28 cellular contexts compared by ENCODE assay signal in the genomic region with DNA sequence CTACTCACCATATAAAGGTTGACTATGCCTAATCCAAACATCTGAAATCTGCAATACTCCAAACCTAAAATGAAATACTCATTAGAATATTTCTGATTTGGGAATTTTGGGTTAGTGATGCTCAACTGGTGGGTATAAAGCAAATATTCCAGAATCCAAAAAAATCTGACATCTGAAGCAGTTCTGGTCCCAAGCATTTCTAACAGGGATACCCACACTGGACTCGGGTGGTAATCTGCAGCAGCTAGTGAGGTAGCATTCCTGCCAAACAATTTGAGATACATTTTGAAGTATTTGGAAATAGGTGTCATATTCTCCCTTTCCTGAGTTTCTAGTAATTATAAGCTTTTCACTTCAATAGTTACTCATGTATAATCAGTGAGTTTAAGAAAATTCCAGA. TPM values are rescaled to one million over a fixed set of nuclear protein-coding genes. Genes with fewer than 3 reads are reported as not detected.
"Had no signal": no experiment of that assay in that cellular context is flagged by ENCODE, and none has a peak within 500 bp of the region (broad histone marks: within the 10 kb centered on the region; RNA-seq: fewer than 3 reads in every experiment).

No MANE protein-coding gene starts in this region.

- H3K36me3 Mint-ChIP-seq: IgD-negative memory B cell had no signal

- H3K36me3 ChIP-seq: Peyer's patch, SJCRH30 had no signal

- DNase-seq: Kasumi-1, MM.1S, NCI-H1092 treated with DMSO at 0.1 percent for 48 hours, NCI-H1436, NCI-H187, NCI-H2029, NCI-H2081 treated with DMSO at 0.1 percent for 48 hours, NCI-H2171, NCI-H226, NCI-H446, NCI-H510A, NCI-H524 treated with DMSO at 0.1 percent for 48 hours, NCI-H69, NCI-H774, OCI-M1, PC-9, Peyer's patch, SHP77 treated with DMSO at 0.1 percent for 48 hours, SJCRH30 had no signal

- H3K4me2 ChIP-seq: KMS-11, PC-9 had no signal

- H3K9me3 Mint-ChIP-seq: IgD-negative memory B cell had no signal

- H2AFZ ChIP-seq: PC-9 had no signal

- ATAC-seq: HepG2, K562, Right ventricle myocardium inferior, SK-N-SH treated with all-trans-retinoic acid at 6 μM for 48 hours had no signal

- H3K27me3 ChIP-seq: Peyer's patch, SJCRH30 had no signal

- H3K4me3 ChIP-seq: K562, PC-9, Peyer's patch, SJCRH30 had no signal

- H3K4me3 Mint-ChIP-seq: IgD-negative memory B cell had no signal

- H3K27ac ChIP-seq: KMS-11, PC-9, Peyer's patch, SJCRH30 had no signal

- H3K9me3 ChIP-seq: Peyer's patch, SJCRH30 had no signal

- H3K27me3 Mint-ChIP-seq: IgD-negative memory B cell had no signal

- H3K4me1 ChIP-seq: Peyer's patch, SJCRH30 had no signal

RNA-seq across cellular contexts. Expression of a gene that starts 49.6 kb away (rescaled TPM):
- total RNA-seq: HT1080, K562, M059J, RPMI7951 had no signal
